In genomic region chr2:108835038-108835437, GRCh38 we compare ENCODE assay signal across 1 cellular context.
A peak's percentile ranks its signal among the peaks of the same experiment; 100 is the strongest.
TF ChIP-seq lines count a peak whose summit lies in the region.

No MANE protein-coding gene starts in this region.

TF ChIP-seq in GM12878, 131 proteins besides CTCF, POLR2A, EP300 and RAD21 (continued from another document):
- no peak for TF ChIP-seq HSF1 (IDR thresholded peaks at IDR 0.05; ENCODE audit: low read depth, low read length)
- 0 out of 2 replicates have a peak, but pooled peaks have one; percentile 6 for TF ChIP-seq MEF2A (IDR thresholded peaks at IDR 0.05; ENCODE audit: insufficient read depth, low read depth, low read length)
- TF ChIP-seq JUNB (IDR thresholded peaks at IDR 0.05) = peak; percentile 91
- TF ChIP-seq, protein P1, sequence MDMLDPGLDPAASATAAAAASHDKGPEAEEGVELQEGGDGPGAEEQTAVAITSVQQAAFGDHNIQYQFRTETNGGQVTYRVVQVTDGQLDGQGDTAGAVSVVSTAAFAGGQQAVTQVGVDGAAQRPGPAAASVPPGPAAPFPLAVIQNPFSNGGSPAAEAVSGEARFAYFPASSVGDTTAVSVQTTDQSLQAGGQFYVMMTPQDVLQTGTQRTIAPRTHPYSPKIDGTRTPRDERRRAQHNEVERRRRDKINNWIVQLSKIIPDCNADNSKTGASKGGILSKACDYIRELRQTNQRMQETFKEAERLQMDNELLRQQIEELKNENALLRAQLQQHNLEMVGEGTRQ (IDR thresholded peaks at IDR 0.05; ENCODE audit: borderline replicate concordance, low read depth, low read length) = no peak
